Comparison of ENCODE assay signal across 1 cellular context in genomic region chr9:95826183-95826838, GRCh38.
TF ChIP-seq lines count a peak whose summit lies in the region.

No MANE protein-coding gene starts in this region.

TF ChIP-seq in GM12878, 131 proteins besides CTCF, POLR2A, EP300 and RAD21:
- TF ChIP-seq USF1 (IDR thresholded peaks at IDR 0.05; ENCODE audit: borderline replicate concordance, extremely low read length, insufficient read depth, low read depth, low read length): peak; percentile 59
- TF ChIP-seq ZBED1 (IDR thresholded peaks at IDR 0.05; ENCODE audit: borderline replicate concordance): no peak
